Comparison of ENCODE assay signal across 15 cellular contexts in genomic region chr6:44009425-44010321, GRCh38.
DNase-seq lines count a peak whose midpoint lies in the region; ATAC-seq, FAIRE-seq and TF ChIP-seq lines count a peak whose summit lies in the region.
"Had no signal": no experiment of that assay in that cellular context is flagged by ENCODE, and none has a peak within 500 bp of the region (broad histone marks: within the 10 kb centered on the region; RNA-seq: fewer than 3 reads in every experiment).

No MANE protein-coding gene starts in this region.

- 45 to 87% methylated on average over 1 to 10 of the region's 11 CpGs for WGBS in H1 (ENCODE audit: extremely low coverage in 1 of 2, insufficient coverage in 1 of 2, insufficient read length in 1 of 2, insufficient replicate concordance in 2 of 2, low coverage in 1 of 2, low lambda C conversion rate in 2 of 2, missing lambda C conversion rate in 1 of 2), 2 experiments

- peak overlapping the region; percentile 89 for H3K27ac ChIP-seq in PC-3 (ENCODE audit: low read length)
- no peak overlapping the region for H3K27ac ChIP-seq in H1 (ENCODE audit: low read depth, low read length)
- no peak overlapping the region for H3K27ac ChIP-seq in CD8-positive, alpha-beta memory T cell (ENCODE audit: low read depth, low read length)

- no peaks in the 10 kb centered on the region for H3K9me3 Mint-ChIP-seq in CD8-positive, alpha-beta memory T cell

- no TSS peak for BruUV-seq in PC-3 (replicated peaks; lab: Mats Ljungman, UMichigan)

- H3F3A ChIP-seq in PC-3 (ENCODE audit: low read length, unreplicated experiment), result peaks cover 5% of the 10 kb centered on the region

- H3K27me3 ChIP-seq in PC-3 (ENCODE audit: low read length) (no peaks in the 10 kb centered on the region), H1 (replicated peaks in 1 of 4; ENCODE audit: control insufficient read depth in 3 of 4, extremely low read depth in 1 of 4, insufficient read depth in 3 of 4, low read length in 3 of 4) (peaks cover 0 to 3% (median 1%) of the 10 kb centered on the region in 4 experiments; a peak in 2 of 7 replicates)
- H3K27me3 ChIP-seq in CD8-positive, alpha-beta memory T cell (ENCODE audit: insufficient read depth, low read length, poor library complexity, severe bottlenecking), result peaks cover 3% of the 10 kb centered on the region

- no peak overlapping the region for H3K27ac Mint-ChIP-seq in CD8-positive, alpha-beta memory T cell
- H3K27ac Mint-ChIP-seq: progenitor cell of endocrine pancreas; stimulated activated naive B cell treated with anti-CD40 and anti-IgM and Interleukin-4, amounts not matched to agents 10 μg/mL and 1 μg/mL and 100 μg/mL, for 72 hours had no signal

- intact Hi-C loops in PC-3 (cut with micrococcal nuclease), result loop anchor here (5.0 kb wide), 2 partner anchors 37 to 43 kb away; no protein-coding TSS in a partner anchor

- peak overlapping the region; percentile 86; the same call in 1 of the 2 replicates for H2BK20ac ChIP-seq in H1 (ENCODE audit: low read length)

- H2BK15ac ChIP-seq in H1 (ENCODE audit: low read length), result peak overlapping the region; percentile 81

- TF ChIP-seq RAD21 in H1 (IDR thresholded peaks at IDR 0.05 in 1 of 2, conservative IDR thresholded peaks at IDR 0.05 in 1 of 2; ENCODE audit: low read depth in 2 of 2, low read length in 2 of 2), result no peak

- TF ChIP-seq CTCF in PC-3 (conservative IDR thresholded peaks at IDR 0.05; ENCODE audit: low read depth, low read length) (no peak), H1 (IDR thresholded peaks at IDR 0.05; ENCODE audit: control extremely low read depth in 1 of 3, insufficient read depth in 1 of 3, low read depth in 1 of 3, low read length in 3 of 3) (no peak)

- peaks cover 0 to 3% (median 0%) of the 10 kb centered on the region in 3 donors for H3K36me3 Mint-ChIP-seq in CD8-positive, alpha-beta memory T cell
- H3K36me3 Mint-ChIP-seq: stimulated activated naive B cell treated with anti-CD40 and anti-IgM and Interleukin-4, amounts not matched to agents 10 μg/mL and 1 μg/mL and 100 μg/mL, for 72 hours had no signal

- no peaks in the 10 kb centered on the region for H3K79me1 ChIP-seq in H1 (ENCODE audit: low read depth, low read length)

- H3K4me3 Mint-ChIP-seq in CD8-positive, alpha-beta memory T cell, result no peak overlapping the region
- H3K4me3 Mint-ChIP-seq: stimulated activated naive B cell treated with anti-CD40 and anti-IgM and Interleukin-4, amounts not matched to agents 10 μg/mL and 1 μg/mL and 100 μg/mL, for 72 hours had no signal

- CTCF ChIA-PET in PC-3 (lab: Charles Lee), result interaction anchor here (1.1 kb wide), 1 partner anchor 69 kb away, joined by 3 read pairs; no protein-coding TSS in a partner anchor
- CTCF ChIA-PET in H1 (lab: Charles Lee; ENCODE audit: partially characterized antibody), result interaction anchor here (0.6 to 24.5 kb wide), 19 partner anchors 7 to 740 kb away, joined by 3 to 331 read pairs (median 4); partner anchors contain the start of gene VEGFA
- CTCF ChIA-PET in CD8-positive, alpha-beta memory T cell (lab: Charles Lee), result interaction anchor here (1.3 kb wide), 1 partner anchor 10 kb away, joined by 4 read pairs; no protein-coding TSS in a partner anchor

- DNase-seq in COR-L47 (lab: John Stamatoyannopoulos, UW) (peak; percentile 22), PC-3 (peak; percentile 57), H1 (ENCODE audit: low read depth in 1 of 2, low spot score in 2 of 2) (no peak), kidney tubule cell (ENCODE audit: low spot score) (peak; percentile 91), NCI-H1048 (lab: John Stamatoyannopoulos, UW) (no peak), T-helper 9 cell (no peak)
- DNase-seq in CD8-positive, alpha-beta memory T cell, result no peak
- DNase-seq: AML-193; caudate nucleus; NCI-H1930; stimulated activated naive B cell treated with anti-CD40 and anti-IgM and Interleukin-4, amounts not matched to agents 10 μg/mL and 1 μg/mL and 100 μg/mL, for 72 hours; T-helper 1 cell had no signal

- H4K20me1 ChIP-seq in PC-3 (ENCODE audit: low read length), result no peaks in the 10 kb centered on the region
- no peaks in the 10 kb centered on the region for H4K20me1 ChIP-seq in H1 (replicated peaks in 1 of 2; ENCODE audit: control insufficient read depth in 1 of 2, insufficient read depth in 2 of 2, low read length in 2 of 2)

- no peak overlapping the region for H3K56ac ChIP-seq in H1 (replicated peaks; ENCODE audit: insufficient read length, low read depth, low read length)

- H3K4me1 ChIP-seq in PC-3 (ENCODE audit: insufficient read depth, low read length) (peaks cover 26% of the 10 kb centered on the region), H1 (replicated peaks in 1 of 4; ENCODE audit: control insufficient read depth in 3 of 4, insufficient read depth in 4 of 4, low read length in 3 of 4) (peaks cover 4 to 18% (median 11%) of the 10 kb centered on the region in 4 experiments)
- H3K4me1 ChIP-seq in CD8-positive, alpha-beta memory T cell (ENCODE audit: insufficient read depth, low read length), result no peaks in the 10 kb centered on the region

- peak overlapping the region; percentile 23; the same call in 1 of the 2 replicates for H2BK12ac ChIP-seq in H1 (ENCODE audit: low read depth, low read length)

- H2BK120ac ChIP-seq in H1 (replicated peaks; ENCODE audit: low read depth, low read length), result no peak overlapping the region

- no peaks in the 10 kb centered on the region for H3K79me2 ChIP-seq in PC-3 (ENCODE audit: low read length)
- no peaks in the 10 kb centered on the region for H3K79me2 ChIP-seq in H1 (ENCODE audit: control insufficient read depth in 1 of 2, insufficient read depth in 2 of 2, low read length in 2 of 2)

- H4K91ac ChIP-seq in H1 (replicated peaks; ENCODE audit: insufficient read length, low read length), result no peak overlapping the region

- H4K8ac ChIP-seq in H1 (ENCODE audit: extremely low read depth, insufficient read depth, low read length), result no peak overlapping the region

- no peaks in the 10 kb centered on the region for H3K4me1 Mint-ChIP-seq in CD8-positive, alpha-beta memory T cell

- peaks cover 21 to 48% of the 10 kb centered on the region in 2 donors for H3K27me3 Mint-ChIP-seq in CD8-positive, alpha-beta memory T cell

- no peak overlapping the region for H3K23ac ChIP-seq in H1 (ENCODE audit: insufficient read length)

- ATAC-seq in PC-3 (no peak; the same call in 1 of the 2 replicates), GM19328 (IDR thresholded peaks at IDR 0.05; ENCODE audit: unreplicated experiment) (no peak)

- no peak overlapping the region for H3K4me3 ChIP-seq in PC-3 (ENCODE audit: low read length)
- H3K4me3 ChIP-seq in H1 (ENCODE audit: extremely low read depth in 1 of 4, insufficient read depth in 2 of 4, low read depth in 3 of 4, low read length in 4 of 4), result no peak overlapping the region
- H3K4me3 ChIP-seq in CD8-positive, alpha-beta memory T cell (ENCODE audit: low read length), result no peak overlapping the region

- TF ChIP-seq EP300 in H1 (IDR thresholded peaks at IDR 0.05; ENCODE audit: borderline replicate concordance in 1 of 2, low read depth in 2 of 2, low read length in 2 of 2), result no peak

- H3K14ac ChIP-seq in H1 (ENCODE audit: insufficient read length), result no peak overlapping the region

- FAIRE-seq in H1 (lab: Jason Lieb, UNC), result no peak
- FAIRE-seq: endothelial cell of umbilical vein had no signal

- TF ChIP-seq POLR2A in H1 (IDR thresholded peaks at IDR 0.05; ENCODE audit: control extremely low read depth in 1 of 2, low read depth in 2 of 2, low read length in 2 of 2), result no peak

- 0 out of 2 replicates have a peak overlapping the region, but pooled peaks have one; percentile 15 for H3K18ac ChIP-seq in H1 (ENCODE audit: extremely low read depth, low read length)

- no peak overlapping the region for H4K5ac ChIP-seq in H1 (ENCODE audit: insufficient read length, low read depth, low read length)

- no peak overlapping the region; the same call in 1 of the 2 replicates for H2BK5ac ChIP-seq in H1 (ENCODE audit: low read depth, low read length)

- 0 out of 2 replicates have a peak overlapping the region, but pooled peaks have one; percentile 32 for H2AK5ac ChIP-seq in H1 (ENCODE audit: low read depth, low read length)

- H3K9me3 ChIP-seq in PC-3 (ENCODE audit: low read length) (0 out of 2 replicates have a peak, but pooled peaks cover 3% of the 10 kb centered on the region), H1 (ENCODE audit: insufficient read depth in 2 of 2, low read depth in 1 of 2, low read length in 1 of 2) (no peaks in the 10 kb centered on the region)
- H3K9me3 ChIP-seq in CD8-positive, alpha-beta memory T cell (ENCODE audit: low read length), result no peaks in the 10 kb centered on the region

- H3K4ac ChIP-seq in H1 (replicated peaks; ENCODE audit: insufficient read length, low read depth, low read length), result no peak overlapping the region

- H3K23me2 ChIP-seq in H1 (ENCODE audit: low read depth, low read length), result peaks cover 3% of the 10 kb centered on the region

- peaks cover 4% of the 10 kb centered on the region; the same call in 1 of the 2 replicates for H3K36me3 ChIP-seq in PC-3 (ENCODE audit: low read depth, low read length)
- H3K36me3 ChIP-seq in H1 (ENCODE audit: control insufficient read depth in 2 of 4, insufficient read depth in 4 of 4, low read length in 3 of 4), result no peaks in the 10 kb centered on the region
- H3K36me3 ChIP-seq in CD8-positive, alpha-beta memory T cell (ENCODE audit: insufficient read depth, low read length), result no peaks in the 10 kb centered on the region

- no peak overlapping the region for H2AFZ ChIP-seq in PC-3 (ENCODE audit: low read length)
- H2AFZ ChIP-seq in H1 (ENCODE audit: low read length), result no peak overlapping the region

- H3K4me2 ChIP-seq in PC-3 (ENCODE audit: low read length) (peak overlapping the region; percentile 41), H1 (ENCODE audit: insufficient read depth in 1 of 2, low read depth in 2 of 2, low read length in 2 of 2) (no peak overlapping the region)

- no peaks in the 10 kb centered on the region for H3K9me2 ChIP-seq in PC-3 (replicated peaks; ENCODE audit: low read length)

- H3K9ac ChIP-seq in PC-3 (ENCODE audit: low read length), result peak overlapping the region; percentile 64
- H3K9ac ChIP-seq in H1 (replicated peaks in 1 of 4; ENCODE audit: extremely low read depth in 1 of 4, low read depth in 3 of 4, low read length in 3 of 4), result no peak overlapping the region

- POLR2A ChIA-PET in PC-3 (lab: Charles Lee; ENCODE audit: unreplicated experiment), result no interaction called here
- POLR2A ChIA-PET in H1 (lab: Charles Lee; ENCODE audit: partially characterized antibody), result interaction anchor here (0.6 to 2.5 kb wide), 6 partner anchors 15 to 309 kb away, joined by 3 to 9 read pairs (median 4); no protein-coding TSS in a partner anchor
- POLR2A ChIA-PET in CD8-positive, alpha-beta memory T cell (lab: Charles Lee), result no interaction called here

TF ChIP-seq in H1, 55 proteins besides CTCF, POLR2A, EP300 and RAD21 (continues in another document):
- TF ChIP-seq SIX5 (IDR thresholded peaks at IDR 0.05; ENCODE audit: low read depth, low read length), result no peak
- TF ChIP-seq, protein P1, sequence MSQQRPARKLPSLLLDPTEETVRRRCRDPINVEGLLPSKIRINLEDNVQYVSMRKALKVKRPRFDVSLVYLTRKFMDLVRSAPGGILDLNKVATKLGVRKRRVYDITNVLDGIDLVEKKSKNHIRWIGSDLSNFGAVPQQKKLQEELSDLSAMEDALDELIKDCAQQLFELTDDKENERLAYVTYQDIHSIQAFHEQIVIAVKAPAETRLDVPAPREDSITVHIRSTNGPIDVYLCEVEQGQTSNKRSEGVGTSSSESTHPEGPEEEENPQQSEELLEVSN (IDR thresholded peaks at IDR 0.05), result no peak
- no peak for TF ChIP-seq FOSL1 (IDR thresholded peaks at IDR 0.05; ENCODE audit: insufficient read depth, low read depth, low read length)

Comparison
In these comparisons a context has a peak if more than half of its experiments do, and no peak if none do; other contexts are left out.
1. DNase-seq: peak in COR-L47 (single experiment), PC-3 (single experiment) and kidney tubule cell (single experiment); none in H1 (0 of 2), CD8-positive, alpha-beta memory T cell (0 of 5), NCI-H1048 (single experiment) and T-helper 9 cell (single experiment).